Comparison of ENCODE assay signal across 9 cellular contexts in genomic region chr1:3650248-3651010, GRCh38. TPM values are rescaled to one million over a fixed set of nuclear protein-coding genes. Genes with fewer than 3 reads are reported as not detected.
A peak's percentile ranks its signal among the peaks of the same experiment; 100 is the strongest.
DNase-seq lines count a peak whose midpoint lies in the region; ATAC-seq, FAIRE-seq and TF ChIP-seq lines count a peak whose summit lies in the region.
"Had no signal": no experiment of that assay in that cellular context is flagged by ENCODE, and none has a peak within 500 bp of the region (broad histone marks: within the 10 kb centered on the region; RNA-seq: fewer than 3 reads in every experiment).

No MANE protein-coding gene starts in this region.

- no peaks in the 10 kb centered on the region for H3K9me1 ChIP-seq in K562 (ENCODE audit: control insufficient read depth, insufficient read depth, low read length)

- no peaks in the 10 kb centered on the region for H3K9me3 ChIP-seq in right atrium auricular region
- no peaks in the 10 kb centered on the region for H3K9me3 ChIP-seq in K562 (replicated peaks; ENCODE audit: control insufficient read depth, insufficient read depth, low read depth, low read length)
- no peaks in the 10 kb centered on the region for H3K9me3 ChIP-seq in mucosa of descending colon

- no peak overlapping the region for H3K27ac ChIP-seq in right atrium auricular region
- no peak overlapping the region for H3K27ac ChIP-seq in K562 (ENCODE audit: extremely low read depth, low read depth, low read length)
- no peak overlapping the region for H3K27ac ChIP-seq in urinary bladder (ENCODE audit: low read depth)

- DNase-seq in Right ventricle myocardium superior (peak; percentile 34), right atrium auricular region (ENCODE audit: low spot score) (no peak), K562 (ENCODE audit: extremely low read depth in 1 of 4, low spot score in 3 of 4) (no peak), mucosa of descending colon (peak in 1 of 3 donors; percentile 34), ureter (ENCODE audit: low spot score) (no peak)

- H4K20me1 ChIP-seq in K562 (replicated peaks; ENCODE audit: control insufficient read depth, insufficient read depth, low read length), result 0 out of 2 replicates have a peak, but pooled peaks cover 3% of the 10 kb centered on the region

- 89% methylated on average over 35 of the region's 50 CpGs for WGBS in K562 (ENCODE audit: insufficient coverage, low coverage, missing lambda C conversion rate)
- WGBS in urinary bladder, result 9% methylated on average over 50 of the region's 50 CpGs

- H3K27me3 ChIP-seq in right atrium auricular region, result peaks cover 15 to 16% of the 10 kb centered on the region in 2 donors
- peaks cover 26 to 33% of the 10 kb centered on the region in 2 experiments for H3K27me3 ChIP-seq in K562 (ENCODE audit: control insufficient read depth in 2 of 2, insufficient read depth in 2 of 2, low read length in 2 of 2)

- TF ChIP-seq EP300 in K562 (IDR thresholded peaks at IDR 0.05; ENCODE audit: low read length), result no peak

- TF ChIP-seq CTCF in right atrium auricular region (IDR thresholded peaks at IDR 0.05) (peak in 1 of 2 donors; percentile 4), K562 (IDR thresholded peaks at IDR 0.05 in 2 of 3, conservative IDR thresholded peaks at IDR 0.05 in 1 of 3; ENCODE audit: insufficient read depth in 2 of 3, low read depth in 1 of 3, low read length in 3 of 3) (no peak), mucosa of descending colon (IDR thresholded peaks at IDR 0.05) (no peak)

- H3K79me2 ChIP-seq in K562 (ENCODE audit: control insufficient read depth, insufficient read depth, low read length), result peaks cover 11% of the 10 kb centered on the region

- intact Hi-C loops in Right ventricle myocardium superior (cut with DNase I), result no loop called here
- intact Hi-C loops in K562 (cut with micrococcal nuclease), result loop anchor here (1.0 kb wide), 1 partner anchor 250 kb away; the partner anchor contains the start of gene C1orf174
- intact Hi-C loops in mucosa of descending colon (cut with DNase I, micrococcal nuclease), result no loop called here

- no TSS peak for BruUV-seq in K562 (replicated peaks; lab: Mats Ljungman, UMichigan)

- H3K4me3 ChIP-seq in right atrium auricular region (peak overlapping the region in 1 of 2 donors; percentile 71), K562 (no peak overlapping the region), mucosa of descending colon (peak overlapping the region; percentile 93), urinary bladder (ENCODE audit: low read depth, low read length) (peak overlapping the region; percentile 81)

- peaks cover 17% of the 10 kb centered on the region for H3K36me3 ChIP-seq in right atrium auricular region
- peaks cover 26% of the 10 kb centered on the region; the same call in 2 of the 3 replicates for H3K36me3 ChIP-seq in K562 (ENCODE audit: control insufficient read depth, insufficient read depth, low read length)
- H3K36me3 ChIP-seq in mucosa of descending colon (ENCODE audit: low read depth), result no peaks in the 10 kb centered on the region
- no peaks in the 10 kb centered on the region for H3K36me3 ChIP-seq in urinary bladder (ENCODE audit: insufficient read depth)

- TF ChIP-seq RAD21 in K562 (CRISPR knock-in tag; conservative IDR thresholded peaks at IDR 0.05 in 1 of 2, IDR thresholded peaks at IDR 0.05 in 1 of 2), result no peak

- POLR2A ChIA-PET in K562 (lab: Yijun Ruan, JAX), result interaction anchor here (0.6 to 0.8 kb wide), 3 partner anchors 23 to 141 kb away, joined by 3 read pairs; no protein-coding TSS in a partner anchor

- no peak overlapping the region for H3K9ac ChIP-seq in K562 (ENCODE audit: insufficient read depth in 1 of 2, low read depth in 2 of 2, low read length in 2 of 2)

- H2AFZ ChIP-seq in K562 (ENCODE audit: low read depth, low read length), result peak overlapping the region; percentile 65; the same call in 1 of the 2 replicates

- FAIRE-seq in K562 (lab: Jason Lieb, UNC), result no peak

- H3K4me1 ChIP-seq in right atrium auricular region (peaks cover 0 to 41% of the 10 kb centered on the region in 2 donors), K562 (replicated peaks in 1 of 2; ENCODE audit: control insufficient read depth in 2 of 2, insufficient read depth in 2 of 2, low read length in 2 of 2) (peaks cover 11 to 38% of the 10 kb centered on the region in 2 experiments), mucosa of descending colon (ENCODE audit: low read depth) (peaks cover 35% of the 10 kb centered on the region), urinary bladder (ENCODE audit: insufficient read depth) (no peaks in the 10 kb centered on the region)

- in situ Hi-C loops in K562 (cut with MboI), result no loop called here

- TF ChIP-seq POLR2A in K562 (conservative IDR thresholded peaks at IDR 0.05), result no peak

- peak overlapping the region; percentile 84; the same call in 1 of the 2 replicates for H3K4me2 ChIP-seq in K562 (ENCODE audit: insufficient read depth, low read length)

- ATAC-seq in Right ventricle myocardium superior (ENCODE audit: poor library complexity), result no peak
- no peak for ATAC-seq in K562
- no peak for ATAC-seq in mucosa of descending colon
- ATAC-seq in GM21360 (IDR thresholded peaks at IDR 0.05; ENCODE audit: unreplicated experiment), result no peak
- ATAC-seq in GM18907 (IDR thresholded peaks at IDR 0.05; ENCODE audit: unreplicated experiment), result no peak

- CTCF ChIA-PET in K562 (lab: Yijun Ruan, JAX; ENCODE audit: low intra/inter-chr PET ratio), result no interaction called here

RNA-seq across cellular contexts. Expression of gene WRAP73, which starts 0.5 kb away (rescaled TPM):
- total RNA-seq in Right ventricle myocardium superior (10.0 TPM), right atrium auricular region (10 to 100 TPM in 1 of 2 donors, 1 to 10 TPM in 1; 6.8 to 11.4 TPM), K562 (2014; rRNA removed) (30.1 and 39.3 TPM in 2 replicates), K562 (2014; rRNA removed; fragmentation: Illumina TruSeq; extraction: Trizol) (11.0 and 14.7 TPM in 2 replicates), K562 (2015; rRNA removed; fragmentation: Illumina TruSeq; extraction: Trizol) (21.3 and 22.1 TPM in 2 replicates), K562 (2021) (30.9 and 34.7 TPM in 2 replicates), mucosa of descending colon (10 to 100 TPM; 19.2 to 26.3 (median 21.0) TPM), urinary bladder (8.1 TPM), ureter (18.3 TPM)
- 77.5 and 153 TPM in 2 replicates for total RNA-seq in K562 (2011; cell fraction: chromatin; rRNA removed; ENCODE audit: low replicate concordance)
- 74.2 and 75.4 TPM in 2 replicates for total RNA-seq in K562 (2011; cell fraction: nucleolus; rRNA removed)
- 71.3 and 71.5 TPM in 2 replicates for total RNA-seq in K562 (2011; cell fraction: nucleoplasm; rRNA removed)
- polyA plus RNA-seq in K562 (2011; rRNA removed) (47.1 and 54.8 TPM in 2 replicates), K562 (2014; fragmentation: Illumina TruSeq; extraction: Trizol) (32.5 and 40.4 TPM in 2 replicates), K562 (2014; fragmentation: Nextera tagmentation; extraction: Ambion mirVana) (1 to 10 TPM; 4.3 to 4.7 TPM), K562 (2014; rRNA removed) (51.8 and 55.9 TPM in 2 replicates), urinary bladder (21.2 TPM)
- 66.9 and 81.5 TPM in 2 replicates for polyA plus RNA-seq in K562 (2011; cell fraction: cytosol; rRNA removed)
- 139 and 154 TPM in 2 replicates for polyA plus RNA-seq in K562 (2011; cell fraction: nucleus; rRNA removed)
- polyA plus RNA-seq in K562 (2012), result 30.5 and 35.0 TPM in 2 replicates
- polyA minus RNA-seq in K562 (2011; rRNA and poly(A)+ RNA removed), result 14.7 and 17.8 TPM in 2 replicates
- 18.6 and 19.5 TPM in 2 replicates for polyA minus RNA-seq in K562 (2011; cell fraction: cytosol; rRNA and poly(A)+ RNA removed)
- 38.8 and 57.4 TPM in 2 replicates for polyA minus RNA-seq in K562 (2011; cell fraction: nucleus; rRNA and poly(A)+ RNA removed)

RNA-seq across cellular contexts. Expression of gene TP73, which starts 1.9 kb away (rescaled TPM):
- total RNA-seq in Right ventricle myocardium superior, result not detected
- under 1 TPM in 1 of 2 donors, not detected in 1; 0.16 TPM for total RNA-seq in right atrium auricular region
- 4.9 and 25.6 TPM in 2 replicates for total RNA-seq in K562 (2011; cell fraction: chromatin; rRNA removed; ENCODE audit: low replicate concordance)
- total RNA-seq in K562 (2011; cell fraction: nucleolus; rRNA removed), result 10.5 and 13.5 TPM in 2 replicates
- 6.2 and 6.6 TPM in 2 replicates for total RNA-seq in K562 (2011; cell fraction: nucleoplasm; rRNA removed)
- 0.49 and 0.50 TPM in 2 replicates for total RNA-seq in K562 (2014; rRNA removed)
- total RNA-seq in K562 (2014; rRNA removed; fragmentation: Illumina TruSeq; extraction: Trizol), result 0.07 and 0.10 TPM in 2 replicates
- total RNA-seq in K562 (2015; rRNA removed; fragmentation: Illumina TruSeq; extraction: Trizol), result 0.40 and 0.41 TPM in 2 replicates
- total RNA-seq in K562 (2021), result 1.3 and 1.6 TPM in 2 replicates
- 0.72 and 1.1 TPM in 2 replicates for polyA plus RNA-seq in K562 (2011; rRNA removed)
- polyA plus RNA-seq in K562 (2011; cell fraction: cytosol; rRNA removed), result 0.46 and 1.4 TPM in 2 replicates
- 5.8 and 13.3 TPM in 2 replicates for polyA plus RNA-seq in K562 (2011; cell fraction: nucleus; rRNA removed)
- 0.87 and 0.90 TPM in 2 replicates for polyA plus RNA-seq in K562 (2012)
- 0.12 and 0.73 TPM in 2 replicates for polyA plus RNA-seq in K562 (2014; fragmentation: Illumina TruSeq; extraction: Trizol)
- polyA plus RNA-seq in K562 (2014; fragmentation: Nextera tagmentation; extraction: Ambion mirVana), result not detected
- polyA plus RNA-seq in K562 (2014; rRNA removed), result 0.38 and 1.1 TPM in 2 replicates
- 0.78 and 2.1 TPM in 2 replicates for polyA minus RNA-seq in K562 (2011; rRNA and poly(A)+ RNA removed)
- 1.8 and 2.2 TPM in 2 replicates for polyA minus RNA-seq in K562 (2011; cell fraction: cytosol; rRNA and poly(A)+ RNA removed)
- 5.8 and 11.8 TPM in 2 replicates for polyA minus RNA-seq in K562 (2011; cell fraction: nucleus; rRNA and poly(A)+ RNA removed)
- total RNA-seq in mucosa of descending colon, result under 1 TPM; 0.12 to 0.63 (median 0.51) TPM
- 0.63 TPM for total RNA-seq in urinary bladder
- polyA plus RNA-seq in urinary bladder, result 0.09 TPM
- total RNA-seq in ureter, result 3.7 TPM
- polyA plus RNA-seq: BJ had no signal

RNA-seq across cellular contexts. Expression of gene TPRG1L, which starts 25.6 kb away (rescaled TPM):
- total RNA-seq in Right ventricle myocardium superior (47.0 TPM), right atrium auricular region (10 to 100 TPM; 30.0 to 33.3 TPM), K562 (2014; rRNA removed) (4.6 and 5.1 TPM in 2 replicates), K562 (2014; rRNA removed; fragmentation: Illumina TruSeq; extraction: Trizol) (5.0 and 5.2 TPM in 2 replicates), K562 (2015; rRNA removed; fragmentation: Illumina TruSeq; extraction: Trizol) (5.7 and 6.2 TPM in 2 replicates), K562 (2021) (8.4 and 8.9 TPM in 2 replicates), mucosa of descending colon (10 to 100 TPM; 70.4 to 96.0 (median 76.1) TPM), urinary bladder (22.9 TPM), ureter (54.7 TPM)
- 5.9 and 9.5 TPM in 2 replicates for total RNA-seq in K562 (2011; cell fraction: chromatin; rRNA removed; ENCODE audit: low replicate concordance)
- total RNA-seq in K562 (2011; cell fraction: nucleolus; rRNA removed), result 7.4 and 8.7 TPM in 2 replicates
- 7.7 and 9.1 TPM in 2 replicates for total RNA-seq in K562 (2011; cell fraction: nucleoplasm; rRNA removed)
- polyA plus RNA-seq in K562 (2011; rRNA removed) (9.9 and 11.0 TPM in 2 replicates), K562 (2014; fragmentation: Illumina TruSeq; extraction: Trizol) (9.7 and 10.0 TPM in 2 replicates), K562 (2014; fragmentation: Nextera tagmentation; extraction: Ambion mirVana) (1 to 10 TPM; 1.6 to 1.9 TPM), K562 (2014; rRNA removed) (6.8 and 7.1 TPM in 2 replicates), urinary bladder (60.8 TPM)
- 10.9 and 11.7 TPM in 2 replicates for polyA plus RNA-seq in K562 (2011; cell fraction: cytosol; rRNA removed)
- 6.1 and 6.5 TPM in 2 replicates for polyA plus RNA-seq in K562 (2011; cell fraction: nucleus; rRNA removed)
- 9.3 and 18.8 TPM in 2 replicates for polyA plus RNA-seq in K562 (2012)
- polyA minus RNA-seq in K562 (2011; rRNA and poly(A)+ RNA removed), result 5.7 and 7.5 TPM in 2 replicates
- polyA minus RNA-seq in K562 (2011; cell fraction: cytosol; rRNA and poly(A)+ RNA removed), result 5.6 and 7.6 TPM in 2 replicates
- polyA minus RNA-seq in K562 (2011; cell fraction: nucleus; rRNA and poly(A)+ RNA removed), result 2.2 and 3.7 TPM in 2 replicates

RNA-seq across cellular contexts. Expression of gene MEGF6, which starts 39.1 kb away (rescaled TPM):
- total RNA-seq in Right ventricle myocardium superior (7.3 TPM), right atrium auricular region (10 to 100 TPM; 14.9 to 32.6 TPM), K562 (2014; rRNA removed) (0.04 and 0.32 TPM in 2 replicates), K562 (2014; rRNA removed; fragmentation: Illumina TruSeq; extraction: Trizol) (not detected in 2 replicates), K562 (2015; rRNA removed; fragmentation: Illumina TruSeq; extraction: Trizol) (0.11 and 0.14 TPM in 2 replicates), K562 (2021) (0.40 and 1.7 TPM in 2 replicates), mucosa of descending colon (10 to 100 TPM in 1 of 3 donors, 1 to 10 TPM in 2; 6.2 to 12.2 (median 8.5) TPM), urinary bladder (14.5 TPM), ureter (22.2 TPM)
- 0.90 and 2.1 TPM in 2 replicates for total RNA-seq in K562 (2011; cell fraction: chromatin; rRNA removed; ENCODE audit: low replicate concordance)
- total RNA-seq in K562 (2011; cell fraction: nucleolus; rRNA removed), result 1.6 and 1.8 TPM in 2 replicates
- 0.73 and 0.99 TPM in 2 replicates for total RNA-seq in K562 (2011; cell fraction: nucleoplasm; rRNA removed)
- polyA plus RNA-seq in K562 (2011; rRNA removed) (0.03 and 0.16 TPM in 2 replicates), K562 (2014; fragmentation: Illumina TruSeq; extraction: Trizol) (0.04 and 0.24 TPM in 2 replicates), K562 (2014; fragmentation: Nextera tagmentation; extraction: Ambion mirVana) (not detected), K562 (2014; rRNA removed) (0.25 and 0.65 TPM in 2 replicates), urinary bladder (23.5 TPM)
- 0.03 and 0.10 TPM in 2 replicates for polyA plus RNA-seq in K562 (2011; cell fraction: cytosol; rRNA removed)
- 1.3 and 1.8 TPM in 2 replicates for polyA plus RNA-seq in K562 (2011; cell fraction: nucleus; rRNA removed)
- 0.51 and 14.3 TPM in 2 replicates for polyA plus RNA-seq in K562 (2012)
- polyA minus RNA-seq in K562 (2011; rRNA and poly(A)+ RNA removed), result not detected in 2 replicates
- polyA minus RNA-seq in K562 (2011; cell fraction: cytosol; rRNA and poly(A)+ RNA removed), result not detected in 2 replicates
- polyA minus RNA-seq in K562 (2011; cell fraction: nucleus; rRNA and poly(A)+ RNA removed), result 0.27 and 0.67 TPM in 2 replicates
